In the genomic region with DNA sequence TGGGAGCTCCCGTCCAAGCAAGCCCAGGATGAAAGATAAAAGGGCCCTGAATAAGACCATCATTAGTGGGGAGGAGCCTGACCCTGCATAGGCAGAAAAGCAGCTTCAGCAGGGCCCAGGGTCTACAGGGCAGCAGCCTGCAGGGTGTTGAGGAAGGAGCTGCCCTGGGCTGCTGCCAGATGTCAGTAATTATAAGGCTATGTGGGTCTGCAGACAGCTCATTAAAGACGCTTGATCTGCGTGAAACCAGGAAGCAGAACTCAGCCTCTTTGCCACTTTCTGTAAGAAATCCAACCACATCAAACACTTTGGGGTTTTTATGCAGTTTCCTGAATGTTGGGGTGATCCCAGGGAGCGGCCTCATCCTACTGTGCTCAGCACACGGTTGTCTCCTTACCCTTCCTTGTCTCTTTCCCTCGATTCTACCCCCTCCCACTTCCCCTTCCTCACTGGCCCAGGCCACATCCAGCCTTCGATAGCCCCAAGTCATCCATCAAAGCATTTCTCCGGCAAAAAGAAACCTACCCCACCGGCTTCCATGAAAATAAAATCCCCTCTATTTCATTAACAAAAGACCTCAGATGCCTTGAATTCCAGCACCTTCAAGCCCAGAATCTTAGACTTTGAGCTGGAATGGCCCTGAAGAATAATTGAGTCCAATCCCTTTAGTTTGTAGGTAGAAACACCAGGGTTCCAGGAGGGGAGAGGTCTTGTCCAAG, we compare ENCODE assay signal across 13 cellular contexts. TPM values are rescaled to one million over a fixed set of nuclear protein-coding genes. Genes with fewer than 3 reads are reported as not detected.
DNase-seq lines count a peak whose midpoint lies in the region; ATAC-seq and TF ChIP-seq lines count a peak whose summit lies in the region.
"Had no signal": no experiment of that assay in that cellular context is flagged by ENCODE, and none has a peak within 500 bp of the region (broad histone marks: within the 10 kb centered on the region; RNA-seq: fewer than 3 reads in every experiment).

No MANE protein-coding gene starts in this region.

- no peaks in the 10 kb centered on the region for H3K27me3 ChIP-seq in BLaER1
- no peaks in the 10 kb centered on the region for H3K27me3 ChIP-seq in GM23338 (ENCODE audit: insufficient read depth)
- H3K27me3 ChIP-seq in adrenal gland, result peaks cover 5% of the 10 kb centered on the region
- no peaks in the 10 kb centered on the region for H3K27me3 ChIP-seq in upper lobe of right lung

- H3K4me1 Mint-ChIP-seq in GM23338, result peaks cover 11% of the 10 kb centered on the region

- 43 to 57% (median 49%) methylated on average over 6 to 9 of the region's 9 CpGs for WGBS in adrenal gland, 4 donors

- H3K4me2 ChIP-seq in BLaER1 (peak overlapping the region; percentile 78), GM23338 (no peak overlapping the region)
- H3K4me2 ChIP-seq: SK-N-SH had no signal

- no peaks in the 10 kb centered on the region for H3K36me3 Mint-ChIP-seq in GM23338 (ENCODE audit: low read depth)

- H3K4me1 ChIP-seq in BLaER1 (peaks cover 25% of the 10 kb centered on the region), GM23338 (ENCODE audit: insufficient read depth) (no peaks in the 10 kb centered on the region), adrenal gland (replicated peaks in 1 of 2) (no peaks in the 10 kb centered on the region), upper lobe of right lung (no peaks in the 10 kb centered on the region)

- H3K9me3 Mint-ChIP-seq in GM23338, result no peaks in the 10 kb centered on the region

- peaks cover 10% of the 10 kb centered on the region for H3K27me3 Mint-ChIP-seq in GM23338 (ENCODE audit: insufficient read depth, low read depth, poor library complexity)

- TF ChIP-seq CTCF in GM23338 (conservative IDR thresholded peaks at IDR 0.05; ENCODE audit: low read depth in 2 of 2) (no peak), adrenal gland (IDR thresholded peaks at IDR 0.05) (no peak), upper lobe of right lung (IDR thresholded peaks at IDR 0.05) (no peak)

- H4K20me1 ChIP-seq in BLaER1 (no peaks in the 10 kb centered on the region), GM23338 (replicated peaks; ENCODE audit: insufficient read depth) (no peaks in the 10 kb centered on the region)

- H3K9me2 ChIP-seq in GM23338 (ENCODE audit: insufficient read depth), result peaks cover 20% of the 10 kb centered on the region; the same call in 1 of the 2 replicates
- H3K9me2 ChIP-seq: SK-N-SH had no signal

- H3K4me3 Mint-ChIP-seq in GM23338, result no peak overlapping the region

- H2AFZ ChIP-seq in GM23338, result peak overlapping the region; percentile 52

- H3K4me3 ChIP-seq in BLaER1 (no peak overlapping the region), GM23338 (no peak overlapping the region), adrenal gland (no peak overlapping the region), upper lobe of right lung (no peak overlapping the region)

- H3K9me3 ChIP-seq in BLaER1, result no peaks in the 10 kb centered on the region
- H3K9me3 ChIP-seq in adrenal gland (replicated peaks in 1 of 3), result no peaks in the 10 kb centered on the region
- H3K9me3 ChIP-seq in upper lobe of right lung, result no peaks in the 10 kb centered on the region
- H3K9me3 ChIP-seq: neutrophil, SK-N-SH had no signal

- H3K36me3 ChIP-seq in BLaER1, result no peaks in the 10 kb centered on the region
- no peaks in the 10 kb centered on the region for H3K36me3 ChIP-seq in GM23338 (ENCODE audit: insufficient read depth)
- no peaks in the 10 kb centered on the region for H3K36me3 ChIP-seq in adrenal gland (replicated peaks in 1 of 2)
- no peaks in the 10 kb centered on the region for H3K36me3 ChIP-seq in upper lobe of right lung
- H3K36me3 ChIP-seq: neutrophil had no signal

- TF ChIP-seq POLR2A in adrenal gland (IDR thresholded peaks at IDR 0.05), result no peak

- H3F3A ChIP-seq in GM23338 (replicated peaks; ENCODE audit: low read depth), result no peaks in the 10 kb centered on the region

- no peak overlapping the region for H3K27ac ChIP-seq in BLaER1
- no peak overlapping the region for H3K27ac ChIP-seq in GM23338 (ENCODE audit: low read depth)
- no peak overlapping the region for H3K27ac ChIP-seq in adrenal gland
- H3K27ac ChIP-seq in upper lobe of right lung, result no peak overlapping the region
- H3K27ac ChIP-seq: neutrophil had no signal

- H3K27ac Mint-ChIP-seq in GM23338, result no peak overlapping the region; the same call in 1 of the 2 replicates

- H3K79me2 ChIP-seq in GM23338 (replicated peaks; ENCODE audit: insufficient read depth), result no peaks in the 10 kb centered on the region

- no peak overlapping the region for H3K9ac ChIP-seq in BLaER1
- H3K9ac ChIP-seq: SK-N-SH had no signal

- DNase-seq in GM23338 (ENCODE audit: low spot score) (peak; percentile 67), SK-N-DZ (ENCODE audit: low spot score) (peak; percentile 37), adrenal gland (no peak), upper lobe of right lung (no peak), germinal center (ENCODE audit: low spot score) (no peak)
- DNase-seq in central memory CD4-positive, alpha-beta T cell, result peak; percentile 55
- DNase-seq: Calu3, kidney glomerular epithelial cell, SK-N-SH had no signal

- intact Hi-C loops in adrenal gland (cut with DNase I), result no loop called here
- intact Hi-C loops in upper lobe of right lung (cut with DNase I), result no loop called here

- peak; percentile 63 for ATAC-seq in GM23338
- no peak for ATAC-seq in GM21737 (IDR thresholded peaks at IDR 0.05; ENCODE audit: unreplicated experiment)
- no peak for ATAC-seq in upper lobe of right lung

TF ChIP-seq in GM23338, 12 proteins besides CTCF, POLR2A, EP300 and RAD21 (continues in another document):
- TF ChIP-seq, protein P1, sequence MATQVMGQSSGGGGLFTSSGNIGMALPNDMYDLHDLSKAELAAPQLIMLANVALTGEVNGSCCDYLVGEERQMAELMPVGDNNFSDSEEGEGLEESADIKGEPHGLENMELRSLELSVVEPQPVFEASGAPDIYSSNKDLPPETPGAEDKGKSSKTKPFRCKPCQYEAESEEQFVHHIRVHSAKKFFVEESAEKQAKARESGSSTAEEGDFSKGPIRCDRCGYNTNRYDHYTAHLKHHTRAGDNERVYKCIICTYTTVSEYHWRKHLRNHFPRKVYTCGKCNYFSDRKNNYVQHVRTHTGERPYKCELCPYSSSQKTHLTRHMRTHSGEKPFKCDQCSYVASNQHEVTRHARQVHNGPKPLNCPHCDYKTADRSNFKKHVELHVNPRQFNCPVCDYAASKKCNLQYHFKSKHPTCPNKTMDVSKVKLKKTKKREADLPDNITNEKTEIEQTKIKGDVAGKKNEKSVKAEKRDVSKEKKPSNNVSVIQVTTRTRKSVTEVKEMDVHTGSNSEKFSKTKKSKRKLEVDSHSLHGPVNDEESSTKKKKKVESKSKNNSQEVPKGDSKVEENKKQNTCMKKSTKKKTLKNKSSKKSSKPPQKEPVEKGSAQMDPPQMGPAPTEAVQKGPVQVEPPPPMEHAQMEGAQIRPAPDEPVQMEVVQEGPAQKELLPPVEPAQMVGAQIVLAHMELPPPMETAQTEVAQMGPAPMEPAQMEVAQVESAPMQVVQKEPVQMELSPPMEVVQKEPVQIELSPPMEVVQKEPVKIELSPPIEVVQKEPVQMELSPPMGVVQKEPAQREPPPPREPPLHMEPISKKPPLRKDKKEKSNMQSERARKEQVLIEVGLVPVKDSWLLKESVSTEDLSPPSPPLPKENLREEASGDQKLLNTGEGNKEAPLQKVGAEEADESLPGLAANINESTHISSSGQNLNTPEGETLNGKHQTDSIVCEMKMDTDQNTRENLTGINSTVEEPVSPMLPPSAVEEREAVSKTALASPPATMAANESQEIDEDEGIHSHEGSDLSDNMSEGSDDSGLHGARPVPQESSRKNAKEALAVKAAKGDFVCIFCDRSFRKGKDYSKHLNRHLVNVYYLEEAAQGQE (IDR thresholded peaks at IDR 0.05; ENCODE audit: unreplicated experiment), result no peak

RNA-seq across cellular contexts. Expression of a gene that starts 1.0 kb away (rescaled TPM):
- not detected in 2 replicates for total RNA-seq in GM23338 (2014; rRNA removed; shearing (Covaris generic))
- polyA plus RNA-seq in GM23338 (2016; fragmentation: Nextera tagmentation; extraction: Ambion mirVana), result not detected in 2 replicates
- polyA plus RNA-seq in SK-N-DZ (2014; cell fraction: cytosol; rRNA removed), result not detected in 2 replicates
- not detected in 2 replicates for polyA plus RNA-seq in SK-N-DZ (2014; cell fraction: nucleus; rRNA removed)
- total RNA-seq in adrenal gland, result not detected
- not detected for polyA plus RNA-seq in adrenal gland
- not detected for total RNA-seq in upper lobe of right lung
- total RNA-seq: Calu3, fibroblast of lung had no signal
- polyA plus RNA-seq: fibroblast of lung, SK-N-SH had no signal

Comparison
In these comparisons a context has a peak if more than half of its experiments do, and no peak if none do; other contexts are left out.
1. DNase-seq: peak in GM23338 (single experiment), SK-N-DZ (single experiment) and central memory CD4-positive, alpha-beta T cell (single experiment); none in adrenal gland (0 of 7), upper lobe of right lung (single experiment) and germinal center (single experiment).